In genomic region chr10:126904807-126905686, GRCh38 we compare ENCODE assay signal across 8 cellular contexts. TPM values are rescaled to one million over a fixed set of nuclear protein-coding genes. Genes with fewer than 3 reads are reported as not detected.
DNase-seq lines count a peak whose midpoint lies in the region; ATAC-seq lines count a peak whose summit lies in the region.

Gene DOCK1, plus strand, starts transcription at chr10:126905428. Its CDS starts 90 bp downstream, at chr10:126905518.

- in situ Hi-C loops in HAP-1 (cut with MboI; ENCODE audit: low sequenced_read_pairs), result no loop called here

- ATAC-seq in activated T-cell treated with anti-CD3 and anti-CD28 coated beads, Interleukin-2, amount 50 U/mL, for 72 hours (replicated peaks in 1 of 2), result peak; percentile 39
- peak in 1 of 2 donors; percentile 48 for ATAC-seq in natural killer cell treated with Interleukin-12 subunit alpha and Interleukin-12 subunit beta and Interleukin-15 and Interleukin-18, amount 100 ng/mL, for 72 hours
- no peak for ATAC-seq in HG03354 (IDR thresholded peaks at IDR 0.05; ENCODE audit: poor library complexity, severe bottlenecking, unreplicated experiment)
- ATAC-seq in HG02642 (IDR thresholded peaks at IDR 0.05; ENCODE audit: poor library complexity, unreplicated experiment), result no peak

- H3K36me3 ChIP-seq in HAP-1 (replicated peaks), result no peaks in the 10 kb centered on the region

- no peaks in the 10 kb centered on the region for H3K27me3 ChIP-seq in HAP-1 (ENCODE audit: low read depth)

- H3K27me3 Mint-ChIP-seq in activated T-cell treated with anti-CD3 and anti-CD28 coated beads, Interleukin-2, amount 50 U/mL, for 72 hours (ENCODE audit: low read depth), result peaks cover 29% of the 10 kb centered on the region
- peaks cover 25 to 32% of the 10 kb centered on the region in 2 donors for H3K27me3 Mint-ChIP-seq in natural killer cell treated with Interleukin-12 subunit alpha and Interleukin-12 subunit beta and Interleukin-15 and Interleukin-18, amount 100 ng/mL, for 72 hours

- peak within 1 kb of the TSS; percentile 66 for H3K4me3 ChIP-seq in HAP-1

- no peak within 1 kb of the TSS for H3K27ac Mint-ChIP-seq in activated T-cell treated with anti-CD3 and anti-CD28 coated beads, Interleukin-2, amount 50 U/mL, for 72 hours
- no peak within 1 kb of the TSS for H3K27ac Mint-ChIP-seq in natural killer cell treated with Interleukin-12 subunit alpha and Interleukin-12 subunit beta and Interleukin-15 and Interleukin-18, amount 100 ng/mL, for 72 hours

- no peaks in the 10 kb centered on the region for H3K9me3 ChIP-seq in HAP-1

- no peaks in the 10 kb centered on the region for H3K9me3 Mint-ChIP-seq in activated T-cell treated with anti-CD3 and anti-CD28 coated beads, Interleukin-2, amount 50 U/mL, for 72 hours
- H3K9me3 Mint-ChIP-seq in natural killer cell treated with Interleukin-12 subunit alpha and Interleukin-12 subunit beta and Interleukin-15 and Interleukin-18, amount 100 ng/mL, for 72 hours, result no peaks in the 10 kb centered on the region

- DNase-seq in 8988T, result peak; percentile 99
- peak; percentile 38 to 77 for DNase-seq in HAP-1 (ENCODE audit: low spot score in 2 of 2)
- peak; percentile 3 to 8 for DNase-seq in activated T-cell treated with anti-CD3 and anti-CD28 coated beads, Interleukin-2, amount 50 U/mL, for 72 hours
- DNase-seq in foreskin melanocyte, result peak; percentile 50
- DNase-seq in natural killer cell treated with Interleukin-12 subunit alpha and Interleukin-12 subunit beta and Interleukin-15 and Interleukin-18, amount 100 ng/mL, for 72 hours (ENCODE audit: low spot score), result peak; percentile 8
- DNase-seq in GDM1 (lab: John Stamatoyannopoulos, UW), result no peak

- no peaks in the 10 kb centered on the region for H3K4me1 Mint-ChIP-seq in activated T-cell treated with anti-CD3 and anti-CD28 coated beads, Interleukin-2, amount 50 U/mL, for 72 hours (ENCODE audit: low read depth)
- H3K4me1 Mint-ChIP-seq in natural killer cell treated with Interleukin-12 subunit alpha and Interleukin-12 subunit beta and Interleukin-15 and Interleukin-18, amount 100 ng/mL, for 72 hours (ENCODE audit: low read depth in 2 of 2), result peaks cover 0 to 6% of the 10 kb centered on the region in 2 donors

- peak within 1 kb of the TSS; percentile 60 to 81 for H3K4me3 Mint-ChIP-seq in activated T-cell treated with anti-CD3 and anti-CD28 coated beads, Interleukin-2, amount 50 U/mL, for 72 hours
- H3K4me3 Mint-ChIP-seq in natural killer cell treated with Interleukin-12 subunit alpha and Interleukin-12 subunit beta and Interleukin-15 and Interleukin-18, amount 100 ng/mL, for 72 hours, result peak within 1 kb of the TSS; percentile 52

- H3K36me3 Mint-ChIP-seq in activated T-cell treated with anti-CD3 and anti-CD28 coated beads, Interleukin-2, amount 50 U/mL, for 72 hours (ENCODE audit: insufficient read depth in 2 of 2), result no peaks in the 10 kb centered on the region
- H3K36me3 Mint-ChIP-seq in natural killer cell treated with Interleukin-12 subunit alpha and Interleukin-12 subunit beta and Interleukin-15 and Interleukin-18, amount 100 ng/mL, for 72 hours, result no peaks in the 10 kb centered on the region

- peaks cover 10% of the 10 kb centered on the region for H3K4me1 ChIP-seq in HAP-1

RNA-seq across cellular contexts. Expression of gene DOCK1, which starts in this region (rescaled TPM):
- under 1 TPM; 0.35 to 0.53 TPM for total RNA-seq in activated T-cell treated with anti-CD3 and anti-CD28 coated beads, Interleukin-2, amount 50 U/mL, for 72 hours
- 1 to 10 TPM in 1 of 2 donors, under 1 TPM in 1; 0.28 to 1.3 TPM for total RNA-seq in natural killer cell treated with Interleukin-12 subunit alpha and Interleukin-12 subunit beta and Interleukin-15 and Interleukin-18, amount 100 ng/mL, for 72 hours

Comparison
In these comparisons a context has a peak if more than half of its experiments do, and no peak if none do; other contexts are left out.
1. Peak in DNase-seq and ATAC-seq in activated T-cell treated with anti-CD3 and anti-CD28 coated beads, Interleukin-2, amount 50 U/mL, for 72 hours; RNA of the gene not detected or under 1 TPM.